Comparison of ENCODE assay signal across 8 cellular contexts in the genomic region with DNA sequence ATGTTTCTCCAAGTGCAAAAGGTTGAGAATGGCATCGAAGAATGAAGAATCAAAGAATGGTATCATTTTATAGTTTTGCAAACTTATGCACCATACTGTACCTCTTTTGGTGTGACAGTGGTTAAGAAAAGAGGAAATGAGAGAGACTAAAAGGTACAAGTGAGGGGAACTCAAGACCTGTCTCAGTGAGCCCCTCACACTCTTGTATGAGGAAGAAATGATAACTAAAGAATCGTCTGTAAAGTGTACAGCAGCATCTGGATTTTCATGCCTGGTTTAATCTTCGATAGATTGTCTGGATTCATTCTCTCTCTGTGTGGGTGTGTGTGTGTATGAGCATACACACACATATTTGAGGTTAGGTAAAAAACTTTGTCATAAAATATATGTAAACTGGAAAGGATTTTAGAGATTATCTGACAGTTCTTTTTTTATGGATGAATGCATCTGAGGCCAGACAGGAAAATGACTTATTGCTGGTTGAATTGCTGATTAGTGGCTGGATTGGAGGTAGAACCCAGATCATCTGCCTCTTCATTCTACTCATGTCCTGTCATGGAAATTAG. TPM values are rescaled to one million over a fixed set of nuclear protein-coding genes. Genes with fewer than 3 reads are reported as not detected.
DNase-seq lines count a peak whose midpoint lies in the region; ATAC-seq, FAIRE-seq and TF ChIP-seq lines count a peak whose summit lies in the region.

No MANE protein-coding gene starts in this region.

- peaks cover 15% of the 10 kb centered on the region for H3K9me1 ChIP-seq in IMR-90 (ENCODE audit: insufficient read depth, low read length)

- peak overlapping the region; percentile 85 for H4K91ac ChIP-seq in IMR-90 (ENCODE audit: insufficient read depth, low read depth, low read length)

- peak overlapping the region; percentile 28; the same call in 1 of the 2 replicates for H3K9ac ChIP-seq in IMR-90 (ENCODE audit: low read depth, low read length)

- no peak overlapping the region for H2AFZ ChIP-seq in IMR-90 (replicated peaks; ENCODE audit: low read length, poor library complexity)

- DNase-seq in GM12891 (ENCODE audit: insufficient read length, low spot score): no peak
- peak; percentile 71 for DNase-seq in IMR-90
- DNase-seq in choroid plexus epithelial cell (ENCODE audit: low read depth): peak; percentile 57
- DNase-seq in inferior parietal cortex (ENCODE audit: extremely low spot score): no peak
- DNase-seq in HAP-1 (ENCODE audit: low spot score in 2 of 2): no peak
- DNase-seq in NCI-H187 treated with DMSO at 0.1 percent for 48 hours (lab: John Stamatoyannopoulos, UW): no peak
- DNase-seq in GOT3 (lab: John Stamatoyannopoulos, UW): no peak

- H3K4me3 ChIP-seq in IMR-90 (ENCODE audit: insufficient read depth, low read depth, low read length) (no peak overlapping the region), choroid plexus epithelial cell (ENCODE audit: low read depth, low read length) (no peak overlapping the region), HAP-1 (no peak overlapping the region)

- H2BK20ac ChIP-seq in IMR-90 (ENCODE audit: low read depth, low read length): peak overlapping the region; percentile 91

- H2BK5ac ChIP-seq in IMR-90 (ENCODE audit: low read depth, low read length, poor library complexity, severe bottlenecking): peak overlapping the region; percentile 97

- intact Hi-C loops in IMR-90 (cut with micrococcal nuclease): no loop called here

- FAIRE-seq in GM12891 (lab: Jason Lieb, UNC): peak; percentile 41

- H3K36me3 ChIP-seq in IMR-90 (ENCODE audit: control insufficient read depth, insufficient read depth, low read length): no peaks in the 10 kb centered on the region
- no peaks in the 10 kb centered on the region for H3K36me3 ChIP-seq in HAP-1 (replicated peaks)

- H2AK5ac ChIP-seq in IMR-90 (ENCODE audit: low read depth, low read length): no peak overlapping the region; the same call in 1 of the 2 replicates

- H3K18ac ChIP-seq in IMR-90 (ENCODE audit: low read depth, low read length): peak overlapping the region; percentile 92

- H3K4ac ChIP-seq in IMR-90 (ENCODE audit: low read depth, low read length): peak overlapping the region; percentile 80; the same call in 1 of the 2 replicates

- peak; percentile 63 for ATAC-seq in GM21526 (IDR thresholded peaks at IDR 0.05; ENCODE audit: low FRiP score, unreplicated experiment)
- ATAC-seq in IMR-90 (ENCODE audit: low read depth): no peak

- peak overlapping the region; percentile 42; the same call in 1 of the 2 replicates for H3K4me2 ChIP-seq in IMR-90 (ENCODE audit: low read depth, low read length)

- H4K8ac ChIP-seq in IMR-90 (ENCODE audit: low read depth in 2 of 2, low read length in 2 of 2): peak overlapping the region; percentile 91 to 96

- no peaks in the 10 kb centered on the region for H4K20me1 ChIP-seq in IMR-90 (ENCODE audit: insufficient read depth, low read length)

- WGBS in IMR-90 (ENCODE audit: extremely low coverage in 2 of 2, insufficient read length in 1 of 2), 2 experiments: no CpG with 5 or more reads among the region's 3 CpGs

- peaks cover 10 to 50% of the 10 kb centered on the region in 2 experiments for H3K79me1 ChIP-seq in IMR-90 (ENCODE audit: low read depth in 1 of 2, low read length in 2 of 2)

- no peak for TF ChIP-seq POLR2A in GM12891 (IDR thresholded peaks at IDR 0.05; ENCODE audit: low read depth, low read length)
- no peak for TF ChIP-seq POLR2A in IMR-90 (IDR thresholded peaks at IDR 0.05; ENCODE audit: low read depth, low read length)

- no peak overlapping the region for H2AK9ac ChIP-seq in IMR-90 (replicated peaks; ENCODE audit: low read depth, low read length, poor library complexity)

- TF ChIP-seq RAD21 in IMR-90 (IDR thresholded peaks at IDR 0.05; ENCODE audit: low read length): no peak

- in situ Hi-C loops in IMR-90 (cut with MboI; ENCODE audit: low sequenced_read_pairs): loop anchor here (5.0 to 10.0 kb wide), 2 partner anchors 106 to 274 kb away; no protein-coding TSS in a partner anchor
- in situ Hi-C loops in HAP-1 (cut with MboI; ENCODE audit: low sequenced_read_pairs): no loop called here

- H3K9me3 ChIP-seq in IMR-90 (ENCODE audit: control insufficient read depth, insufficient read depth, low read length): 0 out of 2 replicates have a peak, but pooled peaks cover 2% of the 10 kb centered on the region
- no peaks in the 10 kb centered on the region for H3K9me3 ChIP-seq in HAP-1

- peak overlapping the region; percentile 72 for H3K27ac ChIP-seq in IMR-90 (ENCODE audit: insufficient read depth, low read length)

- BruUV-seq in IMR-90 (replicated peaks; lab: Mats Ljungman, UMichigan): TSS peak; percentile 53

- POLR2A ChIA-PET in IMR-90 (lab: Charles Lee; ENCODE audit: unreplicated experiment): interaction anchor here (0.5 kb wide), 1 partner anchor 286 kb away, joined by 4 read pairs; no protein-coding TSS in a partner anchor

- peak overlapping the region; percentile 95 for H3K14ac ChIP-seq in IMR-90 (replicated peaks; ENCODE audit: low read depth, low read length)

- CTCF ChIA-PET in IMR-90 (lab: Yijun Ruan, JAX): interaction anchor here (0.9 kb wide), 1 partner anchor 18 kb away, joined by 3 read pairs; no protein-coding TSS in a partner anchor

- no peaks in the 10 kb centered on the region for H3K27me3 ChIP-seq in IMR-90 (ENCODE audit: control insufficient read depth, insufficient read depth, low read length)
- H3K27me3 ChIP-seq in HAP-1 (ENCODE audit: low read depth): no peaks in the 10 kb centered on the region

- H3K56ac ChIP-seq in IMR-90 (ENCODE audit: extremely low read depth, insufficient read depth, low read length): peak overlapping the region; percentile 65

- H2BK120ac ChIP-seq in IMR-90 (ENCODE audit: low read depth, low read length): peak overlapping the region; percentile 95

- peak overlapping the region; percentile 88; the same call in 1 of the 2 replicates for H3K23ac ChIP-seq in IMR-90 (ENCODE audit: low read depth, low read length)

- dilution Hi-C loops in IMR-90 (cut with HindIII; ENCODE audit: low sequenced_read_pairs, unreplicated experiment): no loop called here

- H4K5ac ChIP-seq in IMR-90 (ENCODE audit: low read depth, low read length): peak overlapping the region; percentile 72; the same call in 1 of the 2 replicates

- TF ChIP-seq CTCF in IMR-90 (conservative IDR thresholded peaks at IDR 0.05; ENCODE audit: low read depth, low read length) (no peak), choroid plexus epithelial cell (conservative IDR thresholded peaks at IDR 0.05; ENCODE audit: low read depth, low read length) (no peak)

- H2BK15ac ChIP-seq in IMR-90 (ENCODE audit: low read depth, low read length): peak overlapping the region; percentile 96; the same call in 2 of the 3 replicates

- peaks cover 22% of the 10 kb centered on the region for H3K4me1 ChIP-seq in IMR-90 (ENCODE audit: control insufficient read depth, insufficient read depth, low read length)
- H3K4me1 ChIP-seq in HAP-1: peaks cover 14% of the 10 kb centered on the region; the same call in 1 of the 2 replicates

TF ChIP-seq in GM12891, 5 proteins besides CTCF, POLR2A, EP300 and RAD21:
- TF ChIP-seq SPI1 (IDR thresholded peaks at IDR 0.05; ENCODE audit: low read depth, low read length): peak; percentile 99
- no peak for TF ChIP-seq TAF1 (IDR thresholded peaks at IDR 0.05; ENCODE audit: low read depth, low read length)
- TF ChIP-seq PAX5 (IDR thresholded peaks at IDR 0.05; ENCODE audit: insufficient read depth, low read length, severe bottlenecking): no peak
- no peak for TF ChIP-seq POLR2AphosphoS5 (IDR thresholded peaks at IDR 0.05; ENCODE audit: low read depth, low read length)
- TF ChIP-seq POU2F2 (IDR thresholded peaks at IDR 0.05; ENCODE audit: low read depth, low read length): no peak

TF ChIP-seq in IMR-90, 13 proteins besides CTCF, POLR2A, EP300 and RAD21:
- TF ChIP-seq CHD1 (IDR thresholded peaks at IDR 0.05; ENCODE audit: low read depth, low read length): no peak
- TF ChIP-seq, protein P1, sequence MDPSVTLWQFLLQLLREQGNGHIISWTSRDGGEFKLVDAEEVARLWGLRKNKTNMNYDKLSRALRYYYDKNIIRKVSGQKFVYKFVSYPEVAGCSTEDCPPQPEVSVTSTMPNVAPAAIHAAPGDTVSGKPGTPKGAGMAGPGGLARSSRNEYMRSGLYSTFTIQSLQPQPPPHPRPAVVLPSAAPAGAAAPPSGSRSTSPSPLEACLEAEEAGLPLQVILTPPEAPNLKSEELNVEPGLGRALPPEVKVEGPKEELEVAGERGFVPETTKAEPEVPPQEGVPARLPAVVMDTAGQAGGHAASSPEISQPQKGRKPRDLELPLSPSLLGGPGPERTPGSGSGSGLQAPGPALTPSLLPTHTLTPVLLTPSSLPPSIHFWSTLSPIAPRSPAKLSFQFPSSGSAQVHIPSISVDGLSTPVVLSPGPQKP (IDR thresholded peaks at IDR 0.05; ENCODE audit: borderline replicate concordance, low read depth, low read length): no peak
- no peak for TF ChIP-seq NFE2L2 (IDR thresholded peaks at IDR 0.05; ENCODE audit: low read depth, low read length)
- TF ChIP-seq SMC3 (IDR thresholded peaks at IDR 0.05; ENCODE audit: low read depth, low read length): no peak; the same call in 1 of the 2 replicates
- no peak for TF ChIP-seq MXI1 (IDR thresholded peaks at IDR 0.05; ENCODE audit: borderline replicate concordance, low read depth, low read length)
- TF ChIP-seq MAZ (IDR thresholded peaks at IDR 0.05; ENCODE audit: borderline replicate concordance, low read depth, low read length): no peak
- no peak for TF ChIP-seq BHLHE40 (IDR thresholded peaks at IDR 0.05; ENCODE audit: low read depth, low read length)
- TF ChIP-seq CEBPB (IDR thresholded peaks at IDR 0.05; ENCODE audit: low read depth, low read length): no peak
- no peak for TF ChIP-seq MAFK (IDR thresholded peaks at IDR 0.05; ENCODE audit: low read depth, low read length)
- no peak for TF ChIP-seq FOS (IDR thresholded peaks at IDR 0.05; ENCODE audit: low read depth, low read length)
- no peak for TF ChIP-seq RCOR1 (IDR thresholded peaks at IDR 0.05; ENCODE audit: insufficient replicate concordance, low read length)

RNA-seq across cellular contexts. Expression of a gene that starts 15.9 kb away (rescaled TPM):
- 31.8 TPM for polyA plus RNA-seq in GM12891 (2012; ENCODE audit: low read depth, missing spikeins)
- 881 and 1,389 TPM in 2 replicates for total RNA-seq in IMR-90 (2012; rRNA removed)
- polyA plus RNA-seq in IMR-90 (2012; rRNA removed): 213 and 313 TPM in 2 replicates
- 33.9 and 129 TPM in 2 replicates for polyA plus RNA-seq in IMR-90 (2012; cell fraction: cytosol; rRNA removed)
- polyA plus RNA-seq in IMR-90 (2012; cell fraction: nucleus; rRNA removed; ENCODE audit: low replicate concordance): 118 and 947 TPM in 2 replicates

Comparison
In these comparisons a context has a peak if more than half of its experiments do, and no peak if none do; other contexts are left out.
1. DNase-seq: peak in IMR-90 (single experiment) and choroid plexus epithelial cell (single experiment); none in GM12891 (single experiment), inferior parietal cortex (single experiment), HAP-1 (0 of 2), NCI-H187 treated with DMSO at 0.1 percent for 48 hours (single experiment) and GOT3 (single experiment).